9 cellular contexts compared by ENCODE assay signal in the genomic region with DNA sequence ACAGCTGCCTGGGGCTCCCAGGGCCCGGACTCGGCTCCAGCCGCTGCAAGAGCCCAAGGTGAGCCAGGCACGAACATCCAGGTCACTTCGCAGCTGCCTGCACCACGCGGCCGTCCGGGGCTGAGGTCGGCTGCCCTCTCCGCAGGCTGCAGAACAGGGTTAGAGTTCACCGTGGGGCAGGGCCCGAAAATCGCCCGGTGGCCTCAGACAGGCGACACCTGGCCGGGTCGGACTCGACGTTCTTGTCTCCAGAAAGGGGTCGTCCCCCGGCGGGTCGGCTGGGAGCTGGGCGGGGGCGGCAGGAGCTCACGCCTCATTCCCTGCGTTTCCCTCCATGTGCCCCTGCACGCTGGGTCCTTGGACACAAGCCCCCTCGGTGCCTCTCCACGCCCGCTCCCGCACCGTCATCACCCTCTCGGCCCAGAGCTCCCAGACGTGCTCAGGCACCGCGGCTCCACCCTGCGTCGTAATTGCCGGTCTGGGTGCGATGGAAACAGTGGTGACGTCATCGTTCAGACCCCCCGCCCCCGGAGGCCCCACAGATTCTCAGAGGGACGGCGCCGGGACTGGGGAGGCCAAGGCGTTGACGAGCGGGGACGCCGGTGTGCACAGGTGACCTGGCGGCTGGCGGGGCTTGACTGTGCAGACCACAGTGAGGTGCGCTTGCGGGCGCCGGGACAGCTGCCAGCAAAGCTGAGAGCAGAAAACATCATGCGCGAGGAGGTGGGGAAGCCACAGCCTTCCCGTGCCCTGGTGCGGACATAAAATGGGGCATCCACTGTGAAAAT. TPM values are rescaled to one million over a fixed set of nuclear protein-coding genes. Genes with fewer than 3 reads are reported as not detected.
DNase-seq lines count a peak whose midpoint lies in the region; ATAC-seq, FAIRE-seq and TF ChIP-seq lines count a peak whose summit lies in the region.
"Had no signal": no experiment of that assay in that cellular context is flagged by ENCODE, and none has a peak within 500 bp of the region (broad histone marks: within the 10 kb centered on the region; RNA-seq: fewer than 3 reads in every experiment).

No MANE protein-coding gene starts in this region.

- no TSS peak for BruUV-seq in Panc1 (replicated peaks; lab: Mats Ljungman, UMichigan)

- H3K9me3 ChIP-seq in Panc1 (ENCODE audit: control insufficient read depth, insufficient read depth, low read depth, low read length) (no peaks in the 10 kb centered on the region), iPS-18a (ENCODE audit: control insufficient read depth, low read depth, low read length) (no peaks in the 10 kb centered on the region)
- H3K9me3 ChIP-seq: ovary had no signal

- CTCF ChIA-PET in Panc1 (lab: Charles Lee), result no interaction called here

- H3K4me3 ChIP-seq in Panc1 (ENCODE audit: low read depth in 2 of 2, low read length in 2 of 2), result peak overlapping the region in 1 of 2 experiments; percentile 5; a peak in 2 of 4 replicates
- peak overlapping the region; percentile 33 for H3K4me3 ChIP-seq in iPS-18a (ENCODE audit: low read length)
- H3K4me3 ChIP-seq: ovary had no signal

- DNase-seq in GM19239 (ENCODE audit: insufficient read length, low spot score) (no peak), Panc1 (ENCODE audit: low read depth, low spot score) (no peak), NCI-H1694 (lab: John Stamatoyannopoulos, UW) (no peak)
- DNase-seq in activated T-helper 9 cell treated with anti-CD3 and anti-CD28 coated beads, Interleukin-2, amount 50 U/mL, for 16 hours (ENCODE audit: low read depth), result peak; percentile 62
- peak; percentile 26 for DNase-seq in stimulated activated CD8-positive, alpha-beta memory T cell treated with anti-CD3 and anti-CD28 coated beads, Interleukin-15, amount 100 ng/mL, for 24 hours (ENCODE audit: low read depth)

- H3K9ac ChIP-seq in iPS-18a (ENCODE audit: low read length), result no peak overlapping the region

- H3K4me1 ChIP-seq in Panc1 (ENCODE audit: control insufficient read depth, insufficient read depth, low read length) (peaks cover 8% of the 10 kb centered on the region), iPS-18a (ENCODE audit: control insufficient read depth, low read depth, low read length) (no peaks in the 10 kb centered on the region)

- POLR2A ChIA-PET in Panc1 (lab: Charles Lee), result no interaction called here

- no peak overlapping the region for H3K27ac ChIP-seq in Panc1 (ENCODE audit: low read length)
- H3K27ac ChIP-seq in iPS-18a (ENCODE audit: low read length), result no peak overlapping the region
- H3K27ac ChIP-seq: ovary had no signal

- peak; percentile 27; the same call in 1 of the 2 replicates for ATAC-seq in Panc1
- ATAC-seq in GM21786 (IDR thresholded peaks at IDR 0.05; ENCODE audit: unreplicated experiment), result no peak
- ATAC-seq in HG02642 (IDR thresholded peaks at IDR 0.05; ENCODE audit: poor library complexity, unreplicated experiment), result no peak

- H3K27me3 ChIP-seq in Panc1 (ENCODE audit: control insufficient read depth, insufficient read depth, low read length), result no peaks in the 10 kb centered on the region
- H3K27me3 ChIP-seq in iPS-18a (ENCODE audit: control insufficient read depth, insufficient read depth, low read length), result peaks cover 49% of the 10 kb centered on the region

- intact Hi-C loops in Panc1 (cut with micrococcal nuclease; ENCODE audit: unreplicated experiment), result loop anchor here (5.0 kb wide), 1 partner anchor 139 kb away; a partner anchor contains a TSS

- H3K36me3 ChIP-seq in Panc1 (ENCODE audit: control insufficient read depth, insufficient read depth, low read length) (no peaks in the 10 kb centered on the region), iPS-18a (ENCODE audit: control insufficient read depth, low read depth, low read length) (no peaks in the 10 kb centered on the region)
- H3K36me3 ChIP-seq: ovary had no signal

- no peak for TF ChIP-seq CTCF in Panc1 (IDR thresholded peaks at IDR 0.05)

- peak; percentile 44 for FAIRE-seq in GM19239 (lab: Jason Lieb, UNC)

- in situ Hi-C loops in Panc1 (cut with HindIII; ENCODE audit: low pct_unique_long_range_greater_than_20kb, low sequenced_read_pairs), result no loop called here

RNA-seq across cellular contexts. Expression of a gene that starts 4.0 kb away (rescaled TPM):
- 4.6 TPM for total RNA-seq in Panc1 (2021; ENCODE audit: unreplicated experiment)
- 14.8 TPM for polyA plus RNA-seq in Panc1 (2012; ENCODE audit: insufficient read length)

RNA-seq across cellular contexts. Expression of a gene that starts 12.1 kb away (rescaled TPM):
- total RNA-seq in Panc1 (2021; ENCODE audit: unreplicated experiment), result 44.0 TPM
- polyA plus RNA-seq in Panc1 (2012; ENCODE audit: insufficient read length), result 79.2 TPM

RNA-seq across cellular contexts. Expression of a gene that starts 24.7 kb away (rescaled TPM):
- 193 TPM for total RNA-seq in Panc1 (2021; ENCODE audit: unreplicated experiment)
- 263 TPM for polyA plus RNA-seq in Panc1 (2012; ENCODE audit: insufficient read length)

RNA-seq across cellular contexts. Expression of a gene that starts 25.1 kb away (rescaled TPM):
- total RNA-seq in Panc1 (2021; ENCODE audit: unreplicated experiment), result not detected
- not detected for polyA plus RNA-seq in Panc1 (2012; ENCODE audit: insufficient read length)
- total RNA-seq: ovary had no signal
- polyA plus RNA-seq: ovary had no signal

RNA-seq across cellular contexts. Expression of a gene that starts 30.2 kb away (rescaled TPM):
- 203 TPM for total RNA-seq in Panc1 (2021; ENCODE audit: unreplicated experiment)
- polyA plus RNA-seq in Panc1 (2012; ENCODE audit: insufficient read length), result 201 TPM

Comparison
In these comparisons a context has a peak if more than half of its experiments do, and no peak if none do; other contexts are left out.
1. DNase-seq: peak in activated T-helper 9 cell treated with anti-CD3 and anti-CD28 coated beads, Interleukin-2, amount 50 U/mL, for 16 hours (single experiment) and stimulated activated CD8-positive, alpha-beta memory T cell treated with anti-CD3 and anti-CD28 coated beads, Interleukin-15, amount 100 ng/mL, for 24 hours (single experiment); none in GM19239 (single experiment), Panc1 (single experiment) and NCI-H1694 (single experiment).